9 cellular contexts compared by ENCODE assay signal in the genomic region with DNA sequence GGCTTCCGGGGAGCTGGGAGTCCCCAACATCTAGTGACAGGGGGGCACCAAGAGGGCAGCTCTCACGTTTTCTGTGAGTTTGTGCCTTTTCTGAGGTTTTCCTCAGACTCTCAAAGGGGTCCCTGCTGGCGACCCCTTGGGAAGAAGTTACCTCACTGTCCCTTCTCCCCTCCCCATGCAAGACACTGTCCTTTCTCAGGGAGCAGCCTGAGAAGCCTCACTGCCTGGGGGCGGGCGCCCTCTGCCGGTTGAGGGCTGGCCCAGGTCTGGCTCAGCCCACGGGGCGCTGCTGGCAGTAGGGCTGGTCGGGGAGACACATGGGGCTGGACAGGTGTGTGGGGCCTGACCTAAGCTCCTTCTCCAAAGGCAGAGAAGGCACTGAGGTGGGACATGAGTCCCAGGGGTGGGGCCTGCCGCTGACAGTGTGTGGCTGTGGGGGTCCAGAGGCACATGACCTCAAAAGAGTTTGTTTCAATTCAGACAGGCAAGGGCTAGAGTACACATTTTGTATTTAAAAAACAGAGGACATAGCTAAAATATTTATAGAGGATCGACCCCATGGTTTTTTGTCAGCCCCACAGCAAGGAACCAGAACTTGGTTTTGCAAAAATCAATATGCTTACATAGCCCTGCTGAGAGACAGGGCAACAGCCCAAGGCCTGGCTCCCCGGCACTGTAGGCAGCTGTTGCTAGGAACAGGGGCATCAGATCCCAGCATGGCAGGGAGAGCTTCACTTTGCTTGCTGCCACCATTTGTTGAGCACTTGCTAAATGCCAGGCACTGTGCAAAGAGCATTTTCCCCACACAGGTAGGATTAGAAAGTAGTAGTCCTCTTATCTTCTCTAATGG. TPM values are rescaled to one million over a fixed set of nuclear protein-coding genes. Genes with fewer than 3 reads are reported as not detected.
A peak's percentile ranks its signal among the peaks of the same experiment; 100 is the strongest.
DNase-seq lines count a peak whose midpoint lies in the region; ATAC-seq and TF ChIP-seq lines count a peak whose summit lies in the region.
"Had no signal": no experiment of that assay in that cellular context is flagged by ENCODE, and none has a peak within 500 bp of the region (broad histone marks: within the 10 kb centered on the region; RNA-seq: fewer than 3 reads in every experiment).

No MANE protein-coding gene starts in this region.

- H3K36me3 ChIP-seq in IMR-90 (ENCODE audit: control insufficient read depth, insufficient read depth, low read length) (no peaks in the 10 kb centered on the region), RWPE2 (ENCODE audit: low read depth) (no peaks in the 10 kb centered on the region), ovary (no peaks in the 10 kb centered on the region), transverse colon (no peaks in the 10 kb centered on the region)

- H3K9me1 ChIP-seq in IMR-90 (ENCODE audit: insufficient read depth, low read length), result no peaks in the 10 kb centered on the region

- no TSS peak for BruUV-seq in IMR-90 (replicated peaks; lab: Mats Ljungman, UMichigan)

- dilution Hi-C loops in IMR-90 (cut with HindIII; ENCODE audit: low sequenced_read_pairs, unreplicated experiment), result no loop called here

- no peak overlapping the region for H3K9ac ChIP-seq in IMR-90 (ENCODE audit: low read depth, low read length)

- TF ChIP-seq RAD21 in IMR-90 (IDR thresholded peaks at IDR 0.05; ENCODE audit: low read length), result peak; percentile 92

- DNase-seq in NCI-H1436 (lab: John Stamatoyannopoulos, UW), result peak; percentile 81
- DNase-seq in NCI-H1436 treated with DMSO at 0.1 percent for 48 hours (lab: John Stamatoyannopoulos, UW), result no peak
- DNase-seq in IMR-90, result peak; percentile 41
- peak; percentile 60 for DNase-seq in RWPE2 (ENCODE audit: low spot score)
- DNase-seq in activated T-helper 9 cell treated with anti-CD3 and anti-CD28 coated beads, Interleukin-2, amount 50 U/mL, for 16 hours (ENCODE audit: low read depth), result peak; percentile 68
- DNase-seq in foreskin melanocyte, result peak; percentile 42
- peak; percentile 73 to 90 (median 87) for DNase-seq in ovary
- DNase-seq in transverse colon, result peak; percentile 84

- H4K20me1 ChIP-seq in IMR-90 (ENCODE audit: insufficient read depth, low read length), result no peaks in the 10 kb centered on the region
- H4K20me1 ChIP-seq: BLaER1 treated with 17β-estradiol and CSF1 and Interleukin-3, amounts not matched to agents 10 nM and 100 nM had no signal

- intact Hi-C loops in IMR-90 (cut with micrococcal nuclease), result loop anchor here (1.0 to 2.0 kb wide), 3 partner anchors 252 to 403 kb away; no protein-coding TSS in a partner anchor
- intact Hi-C loops in ovary (cut with DNase I), result loop anchor here (1.0 to 10.0 kb wide), 5 partner anchors 252 to 404 kb away; a partner anchor contains a TSS
- intact Hi-C loops in transverse colon (cut with DNase I; ENCODE audit: low total_unique reads), result loop anchor here (1.0 to 10.0 kb wide), 2 partner anchors 252 to 402 kb away; a partner anchor contains a TSS

- H3K4me3 ChIP-seq in IMR-90 (ENCODE audit: insufficient read depth, low read depth, low read length) (no peak overlapping the region), RWPE2 (ENCODE audit: severe bottlenecking) (no peak overlapping the region), ovary (no peak overlapping the region), transverse colon (no peak overlapping the region)
- H3K4me3 ChIP-seq: BLaER1 treated with 17β-estradiol and CSF1 and Interleukin-3, amounts not matched to agents 10 nM and 100 nM had no signal

- H2AK9ac ChIP-seq in IMR-90 (replicated peaks; ENCODE audit: low read depth, low read length, poor library complexity), result peak overlapping the region; percentile 85

- H2BK5ac ChIP-seq in IMR-90 (ENCODE audit: low read depth, low read length, poor library complexity, severe bottlenecking), result no peak overlapping the region

- ATAC-seq in IMR-90 (ENCODE audit: low read depth) (peak; percentile 89), RWPE2 (ENCODE audit: low read depth) (peak; percentile 93)

- peaks cover 3% of the 10 kb centered on the region for H3K4me1 ChIP-seq in IMR-90 (ENCODE audit: control insufficient read depth, insufficient read depth, low read length)
- H3K4me1 ChIP-seq in RWPE2 (ENCODE audit: insufficient read depth, poor library complexity, severe bottlenecking), result no peaks in the 10 kb centered on the region
- H3K4me1 ChIP-seq in ovary (ENCODE audit: insufficient read depth), result peaks cover 2% of the 10 kb centered on the region
- peaks cover 0 to 7% (median 0%) of the 10 kb centered on the region in 4 donors for H3K4me1 ChIP-seq in transverse colon

- TF ChIP-seq EP300 in ovary (IDR thresholded peaks at IDR 0.05) (no peak), transverse colon (IDR thresholded peaks at IDR 0.05; ENCODE audit: low read depth) (no peak)

- H3K56ac ChIP-seq in IMR-90 (ENCODE audit: extremely low read depth, insufficient read depth, low read length), result no peak overlapping the region

- H3K4me2 ChIP-seq in IMR-90 (ENCODE audit: low read depth, low read length), result no peak overlapping the region
- H3K4me2 ChIP-seq: BLaER1 treated with 17β-estradiol and CSF1 and Interleukin-3, amounts not matched to agents 10 nM and 100 nM had no signal

- H3K27ac ChIP-seq in IMR-90 (ENCODE audit: insufficient read depth, low read length) (no peak overlapping the region), RWPE2 (ENCODE audit: poor library complexity, severe bottlenecking) (no peak overlapping the region), ovary (no peak overlapping the region), transverse colon (no peak overlapping the region)
- H3K27ac ChIP-seq: BLaER1 treated with 17β-estradiol and CSF1 and Interleukin-3, amounts not matched to agents 10 nM and 100 nM had no signal

- in situ Hi-C loops in IMR-90 (cut with MboI; ENCODE audit: low sequenced_read_pairs) (no loop called here), transverse colon (cut with MboI; ENCODE audit: low pct_ligation_motif_present in 1 of 4, low pct_unique_long_range_greater_than_20kb in 1 of 4, low sequenced_read_pairs in 3 of 4) (loop anchor here (5.0 to 25.0 kb wide), 5 partner anchors 104 to 404 kb away; a partner anchor contains a TSS)

- H3K4ac ChIP-seq in IMR-90 (ENCODE audit: low read depth, low read length), result no peak overlapping the region

- no peak overlapping the region for H2BK15ac ChIP-seq in IMR-90 (ENCODE audit: low read depth, low read length)

- CTCF ChIA-PET in IMR-90 (lab: Yijun Ruan, JAX), result interaction anchor here (0.6 to 1.5 kb wide), 3 partner anchors 39 to 253 kb away, joined by 3 to 5 read pairs (median 4); no protein-coding TSS in a partner anchor

- no peak overlapping the region for H3K14ac ChIP-seq in IMR-90 (replicated peaks; ENCODE audit: low read depth, low read length)

- WGBS in IMR-90 (ENCODE audit: extremely low coverage in 2 of 2, insufficient read length in 1 of 2), 2 experiments, result no CpG with 5 or more reads among the region's 12 CpGs
- 13 to 15% (median 13%) methylated on average over 12 of the region's 12 CpGs for WGBS in ovary, 3 donors
- WGBS in transverse colon (ENCODE audit: low coverage in 1 of 2), 2 donors, result 20 to 24% methylated on average over 1 to 11 of the region's 12 CpGs

- H4K5ac ChIP-seq in IMR-90 (ENCODE audit: low read depth, low read length), result no peak overlapping the region

- H3K27me3 ChIP-seq in IMR-90 (ENCODE audit: control insufficient read depth, insufficient read depth, low read length) (peaks cover 13% of the 10 kb centered on the region), RWPE2 (ENCODE audit: insufficient read depth, poor library complexity, severe bottlenecking) (no peaks in the 10 kb centered on the region), ovary (no peaks in the 10 kb centered on the region), transverse colon (no peaks in the 10 kb centered on the region)
- H3K27me3 ChIP-seq: BLaER1 treated with 17β-estradiol and CSF1 and Interleukin-3, amounts not matched to agents 10 nM and 100 nM had no signal

- H4K8ac ChIP-seq in IMR-90 (ENCODE audit: low read depth in 2 of 2, low read length in 2 of 2), result no peak overlapping the region

- no peak overlapping the region for H2BK20ac ChIP-seq in IMR-90 (ENCODE audit: low read depth, low read length)

- H4K91ac ChIP-seq in IMR-90 (ENCODE audit: insufficient read depth, low read depth, low read length), result no peak overlapping the region

- POLR2A ChIA-PET in IMR-90 (lab: Charles Lee; ENCODE audit: unreplicated experiment), result no interaction called here

- no peak overlapping the region for H2AK5ac ChIP-seq in IMR-90 (ENCODE audit: low read depth, low read length)

- H3K18ac ChIP-seq in IMR-90 (ENCODE audit: low read depth, low read length), result no peak overlapping the region

- TF ChIP-seq CTCF in IMR-90 (conservative IDR thresholded peaks at IDR 0.05; ENCODE audit: low read depth, low read length) (peak; percentile 89), RWPE2 (IDR thresholded peaks at IDR 0.05; ENCODE audit: poor library complexity, severe bottlenecking) (peak; percentile 96), ovary (IDR thresholded peaks at IDR 0.05) (peak; percentile 95 to 96 (median 95)), transverse colon (IDR thresholded peaks at IDR 0.05) (peak; percentile 85 to 96 (median 94))

- TF ChIP-seq POLR2A in IMR-90 (IDR thresholded peaks at IDR 0.05; ENCODE audit: low read depth, low read length) (no peak), ovary (IDR thresholded peaks at IDR 0.05) (peak; percentile 28), transverse colon (IDR thresholded peaks at IDR 0.05) (no peak)

- H3K23ac ChIP-seq in IMR-90 (ENCODE audit: low read depth, low read length), result no peak overlapping the region

- peak overlapping the region; percentile 59 for H2AFZ ChIP-seq in IMR-90 (replicated peaks; ENCODE audit: low read length, poor library complexity)

- no peak overlapping the region for H2BK120ac ChIP-seq in IMR-90 (ENCODE audit: low read depth, low read length)

- H3K79me1 ChIP-seq in IMR-90 (ENCODE audit: low read depth in 1 of 2, low read length in 2 of 2), result no peaks in the 10 kb centered on the region

- H3K9me3 ChIP-seq in IMR-90 (ENCODE audit: control insufficient read depth, insufficient read depth, low read length) (no peaks in the 10 kb centered on the region), RWPE2 (ENCODE audit: severe bottlenecking) (no peaks in the 10 kb centered on the region), ovary (no peaks in the 10 kb centered on the region), transverse colon (no peaks in the 10 kb centered on the region)
- H3K9me3 ChIP-seq: BLaER1 treated with 17β-estradiol and CSF1 and Interleukin-3, amounts not matched to agents 10 nM and 100 nM had no signal

RNA-seq across cellular contexts. Expression of a gene that starts 18.5 kb away (rescaled TPM):
- total RNA-seq in IMR-90 (2012; rRNA removed) (not detected in 2 replicates), ovary (10 to 100 TPM in 1 of 7 donors, 1 to 10 TPM in 1, under 1 TPM in 3, not detected in 2; 0.66 to 12.8 (median 0.90) TPM), transverse colon (10 to 100 TPM in 1 of 4 donors, 1 to 10 TPM in 3; 1.2 to 15.3 (median 3.4) TPM)
- polyA plus RNA-seq in IMR-90 (2012; rRNA removed) (not detected in 2 replicates), ovary (under 1 TPM in 1 of 2 donors, not detected in 1; 0.17 TPM)
- polyA plus RNA-seq in IMR-90 (2012; cell fraction: cytosol; rRNA removed), result not detected in 2 replicates
- polyA plus RNA-seq in IMR-90 (2012; cell fraction: nucleus; rRNA removed; ENCODE audit: low replicate concordance), result not detected in 2 replicates

RNA-seq across cellular contexts. Expression of a gene that starts 50.3 kb away (rescaled TPM):
- total RNA-seq in IMR-90 (2012; rRNA removed) (not detected in 2 replicates), ovary (10 to 100 TPM in 1 of 7 donors, under 1 TPM in 2, not detected in 4; 0.87 to 29.4 (median 1.00) TPM), transverse colon (1 to 10 TPM in 1 of 4 donors, under 1 TPM in 2, not detected in 1; 0.27 to 1.1 (median 0.32) TPM)
- polyA plus RNA-seq in IMR-90 (2012; rRNA removed) (not detected in 2 replicates), ovary (not detected)
- not detected in 2 replicates for polyA plus RNA-seq in IMR-90 (2012; cell fraction: cytosol; rRNA removed)
- not detected in 2 replicates for polyA plus RNA-seq in IMR-90 (2012; cell fraction: nucleus; rRNA removed; ENCODE audit: low replicate concordance)
